Comparison of ENCODE assay signal across 14 cellular contexts in the genomic region with DNA sequence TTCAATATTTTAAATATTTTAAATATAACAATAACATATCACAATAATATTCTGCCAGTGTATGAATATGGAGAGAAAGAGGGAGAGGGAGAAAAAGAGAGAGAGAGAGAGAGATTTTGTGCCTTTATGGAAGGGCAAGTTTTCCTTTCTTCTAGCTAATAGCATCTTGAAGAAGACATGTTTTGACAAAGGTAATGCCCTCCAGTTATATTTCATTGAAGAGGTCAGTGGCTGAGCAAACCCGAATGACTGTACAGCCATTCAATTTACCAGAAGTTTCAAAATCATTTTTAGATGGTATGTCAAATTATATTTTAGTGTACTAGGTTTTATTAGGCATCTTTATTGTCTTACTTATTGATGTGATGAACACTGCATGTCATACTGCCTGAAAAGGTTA.
A peak's percentile ranks its signal among the peaks of the same experiment; 100 is the strongest.
DNase-seq lines count a peak whose midpoint lies in the region; ATAC-seq and TF ChIP-seq lines count a peak whose summit lies in the region.
"Had no signal": no experiment of that assay in that cellular context is flagged by ENCODE, and none has a peak within 500 bp of the region (broad histone marks: within the 10 kb centered on the region; RNA-seq: fewer than 3 reads in every experiment).

No MANE protein-coding gene starts in this region.

- intact Hi-C loops in PC-3 (cut with micrococcal nuclease) = no loop called here

- H3K27ac ChIP-seq in PC-3 (ENCODE audit: low read length) (peak overlapping the region; percentile 95), RWPE2 (ENCODE audit: poor library complexity, severe bottlenecking) (peak overlapping the region; percentile 92)
- H3K27ac ChIP-seq: GM23248 had no signal

- POLR2A ChIA-PET in PC-3 (lab: Charles Lee; ENCODE audit: unreplicated experiment) = no interaction called here

- TF ChIP-seq CTCF in PC-3 (conservative IDR thresholded peaks at IDR 0.05; ENCODE audit: low read depth, low read length) = no peak
- TF ChIP-seq CTCF in RWPE2 (IDR thresholded peaks at IDR 0.05; ENCODE audit: poor library complexity, severe bottlenecking) = no peak
- no peak for TF ChIP-seq CTCF in epithelial cell of esophagus (IDR thresholded peaks at IDR 0.05; ENCODE audit: insufficient read depth, low read depth, low read length, missing control alignments)

- H3K9me3 ChIP-seq in PC-3 (ENCODE audit: low read length) = no peaks in the 10 kb centered on the region
- H3K9me3 ChIP-seq in RWPE2 (ENCODE audit: severe bottlenecking) = no peaks in the 10 kb centered on the region
- H3K9me3 ChIP-seq: BE2C, HAP-1 had no signal

- peaks cover 29% of the 10 kb centered on the region for H3K4me1 ChIP-seq in PC-3 (ENCODE audit: insufficient read depth, low read length)
- peaks cover 34% of the 10 kb centered on the region for H3K4me1 ChIP-seq in RWPE2 (ENCODE audit: insufficient read depth, poor library complexity, severe bottlenecking)
- H3K4me1 ChIP-seq: BE2C, HAP-1 had no signal

- ATAC-seq in PC-3 = no peak
- peak; percentile 28; the same call in 2 of the 3 replicates for ATAC-seq in RWPE2 (ENCODE audit: low read depth)
- no peak for ATAC-seq in HG02981 (IDR thresholded peaks at IDR 0.05; ENCODE audit: unreplicated experiment)
- ATAC-seq in GM19023 (IDR thresholded peaks at IDR 0.05; ENCODE audit: unreplicated experiment) = no peak

- H3K9ac ChIP-seq in PC-3 (ENCODE audit: low read length) = no peak overlapping the region
- H3K9ac ChIP-seq: GM23248 had no signal

- H3K4me3 ChIP-seq in PC-3 (ENCODE audit: low read length) = no peak overlapping the region
- H3K4me3 ChIP-seq in RWPE2 (ENCODE audit: severe bottlenecking) = no peak overlapping the region
- H3K4me3 ChIP-seq in epithelial cell of esophagus (ENCODE audit: low read length) = no peak overlapping the region
- H3K4me3 ChIP-seq: GM23248, HAP-1 had no signal

- H3K4me2 ChIP-seq in PC-3 (ENCODE audit: low read length) = no peak overlapping the region

- H3K27me3 ChIP-seq in PC-3 (ENCODE audit: low read length) = no peaks in the 10 kb centered on the region
- H3K27me3 ChIP-seq in RWPE2 (ENCODE audit: insufficient read depth, poor library complexity, severe bottlenecking) = no peaks in the 10 kb centered on the region
- H3K27me3 ChIP-seq: BE2C had no signal

- CTCF ChIA-PET in PC-3 (lab: Charles Lee) = no interaction called here

- no peaks in the 10 kb centered on the region for H3K9me2 ChIP-seq in PC-3 (replicated peaks; ENCODE audit: low read length)

- H3K36me3 ChIP-seq in PC-3 (ENCODE audit: low read depth, low read length) (no peaks in the 10 kb centered on the region), RWPE2 (ENCODE audit: low read depth) (no peaks in the 10 kb centered on the region)
- H3K36me3 ChIP-seq: BE2C, HAP-1 had no signal

- H2AFZ ChIP-seq in PC-3 (ENCODE audit: low read length) = no peak overlapping the region
- H2AFZ ChIP-seq: GM23248 had no signal

- no peaks in the 10 kb centered on the region for H4K20me1 ChIP-seq in PC-3 (ENCODE audit: low read length)

- DNase-seq in PC-3 = no peak
- no peak for DNase-seq in RWPE2 (ENCODE audit: low spot score)
- DNase-seq in epithelial cell of esophagus (ENCODE audit: low read depth) = peak; percentile 77
- no peak for DNase-seq in anterior cingulate cortex (lab: John Stamatoyannopoulos, UW)
- DNase-seq: ACHN; BE2C; C1 segment of cervical spinal cord; CD4-positive, CD25-positive, alpha-beta regulatory T cell; CD8-positive, alpha-beta memory T cell; COR-L47; GM23248 had no signal

- no TSS peak for BruUV-seq in PC-3 (replicated peaks; lab: Mats Ljungman, UMichigan)

- H3F3A ChIP-seq in PC-3 (ENCODE audit: low read length, unreplicated experiment) = no peaks in the 10 kb centered on the region

- no peaks in the 10 kb centered on the region for H3K79me2 ChIP-seq in PC-3 (ENCODE audit: low read length)
